In genomic region chr11:90630176-90630575, GRCh38 we compare ENCODE assay signal across 24 cellular contexts.
DNase-seq lines count a peak whose midpoint lies in the region; ATAC-seq and TF ChIP-seq lines count a peak whose summit lies in the region.
"Had no signal": no experiment of that assay in that cellular context is flagged by ENCODE, and none has a peak within 500 bp of the region (broad histone marks: within the 10 kb centered on the region; RNA-seq: fewer than 3 reads in every experiment).

No MANE protein-coding gene starts in this region.

- H3K4me1 Mint-ChIP-seq in glutamatergic neuron (ENCODE audit: low read depth, unreplicated experiment) (peaks cover 20% of the 10 kb centered on the region), immature natural killer cell (no peaks in the 10 kb centered on the region)
- H3K4me1 Mint-ChIP-seq: CD14-positive monocyte; CD8-positive, alpha-beta memory T cell had no signal

- no peaks in the 10 kb centered on the region for H3K9me2 ChIP-seq in PC-3 (replicated peaks; ENCODE audit: low read length)

- H3K4me1 ChIP-seq in PC-3 (ENCODE audit: insufficient read depth, low read length) (no peaks in the 10 kb centered on the region), subcutaneous abdominal adipose tissue (ENCODE audit: control insufficient read depth in 5 of 5, insufficient read depth in 5 of 5, low read length in 5 of 5) (peaks cover 0 to 7% (median 0%) of the 10 kb centered on the region in 5 donors)
- H3K4me1 ChIP-seq: A549; BLaER1 treated with 17β-estradiol and CSF1 and Interleukin-3, amounts not matched to agents 10 nM and 100 nM; HAP-1 had no signal

- CTCF ChIA-PET in PC-3 (lab: Charles Lee), result no interaction called here

- POLR2A ChIA-PET in PC-3 (lab: Charles Lee; ENCODE audit: unreplicated experiment), result no interaction called here

- H3K27ac Mint-ChIP-seq in glutamatergic neuron (ENCODE audit: unreplicated experiment) (peak overlapping the region; percentile 65), immature natural killer cell (no peak overlapping the region)
- H3K27ac Mint-ChIP-seq: CD14-positive monocyte; CD4-positive, alpha-beta T cell; CD8-positive, alpha-beta memory T cell; HFFc6 had no signal

- H3K27me3 ChIP-seq in PC-3 (ENCODE audit: low read length) (no peaks in the 10 kb centered on the region), subcutaneous abdominal adipose tissue (ENCODE audit: control insufficient read depth in 5 of 5, insufficient read depth in 4 of 5, low read length in 5 of 5) (no peaks in the 10 kb centered on the region)
- H3K27me3 ChIP-seq: BE2C; BLaER1 treated with 17β-estradiol and CSF1 and Interleukin-3, amounts not matched to agents 10 nM and 100 nM had no signal

- ATAC-seq in PC-3 (no peak), HG02759 (IDR thresholded peaks at IDR 0.05; ENCODE audit: unreplicated experiment) (no peak)
- ATAC-seq: A549, GM12878 had no signal

- no peak overlapping the region for H3K4me2 ChIP-seq in PC-3 (ENCODE audit: low read length)
- H3K4me2 ChIP-seq: A549; BLaER1 treated with 17β-estradiol and CSF1 and Interleukin-3, amounts not matched to agents 10 nM and 100 nM had no signal

- intact Hi-C loops in PC-3 (cut with micrococcal nuclease), result no loop called here

- DNase-seq in PC-3, result peak; percentile 9
- DNase-seq in amniotic epithelial cell (ENCODE audit: low read depth), result peak; percentile 26
- DNase-seq in glutamatergic neuron, result no peak
- DNase-seq in immature natural killer cell, result no peak
- DNase-seq in NCI-H2029 (lab: John Stamatoyannopoulos, UW), result no peak
- DNase-seq: 8988T; ACHN; AML-193; BE2C; CD4-positive, alpha-beta T cell; CD8-positive, alpha-beta memory T cell; DMS 273 treated with DMSO at 0.1 percent for 48 hours; DMS79; EL; GDM1; GOT3; HFFc6 had no signal

- H3K36me3 Mint-ChIP-seq in glutamatergic neuron (ENCODE audit: unreplicated experiment), result no peaks in the 10 kb centered on the region
- peaks cover 0 to 4% (median 0%) of the 10 kb centered on the region in 3 donors for H3K36me3 Mint-ChIP-seq in immature natural killer cell
- H3K36me3 Mint-ChIP-seq: CD14-positive monocyte; CD8-positive, alpha-beta memory T cell had no signal

- no peaks in the 10 kb centered on the region for H3F3A ChIP-seq in PC-3 (ENCODE audit: low read length, unreplicated experiment)

- no TSS peak for BruUV-seq in PC-3 (replicated peaks; lab: Mats Ljungman, UMichigan)

- H3K4me3 Mint-ChIP-seq in glutamatergic neuron (ENCODE audit: unreplicated experiment) (no peak overlapping the region), immature natural killer cell (no peak overlapping the region)
- H3K4me3 Mint-ChIP-seq: CD14-positive monocyte; CD4-positive, alpha-beta T cell; CD8-positive, alpha-beta memory T cell; HFFc6 had no signal

- H2AFZ ChIP-seq in PC-3 (ENCODE audit: low read length), result no peak overlapping the region

- H3K9me3 ChIP-seq in PC-3 (ENCODE audit: low read length), result 0 out of 2 replicates have a peak, but pooled peaks cover 3% of the 10 kb centered on the region
- H3K9me3 ChIP-seq in subcutaneous abdominal adipose tissue (ENCODE audit: control insufficient read depth in 5 of 5, low read length in 5 of 5), result no peaks in the 10 kb centered on the region
- H3K9me3 ChIP-seq: A549; BE2C; BLaER1 treated with 17β-estradiol and CSF1 and Interleukin-3, amounts not matched to agents 10 nM and 100 nM; HAP-1 had no signal

- H3K36me3 ChIP-seq in PC-3 (ENCODE audit: low read depth, low read length) (no peaks in the 10 kb centered on the region), subcutaneous abdominal adipose tissue (ENCODE audit: control insufficient read depth in 5 of 5, insufficient read depth in 5 of 5, low read length in 5 of 5) (no peaks in the 10 kb centered on the region)
- H3K36me3 ChIP-seq: BE2C; BLaER1 treated with 17β-estradiol and CSF1 and Interleukin-3, amounts not matched to agents 10 nM and 100 nM; HAP-1 had no signal

- H3K27ac ChIP-seq in PC-3 (ENCODE audit: low read length) (no peak overlapping the region), subcutaneous abdominal adipose tissue (ENCODE audit: low read depth, low read length) (peak overlapping the region; percentile 88)
- H3K27ac ChIP-seq: A549; BLaER1 treated with 17β-estradiol and CSF1 and Interleukin-3, amounts not matched to agents 10 nM and 100 nM had no signal

- H3K9ac ChIP-seq in PC-3 (ENCODE audit: low read length) (no peak overlapping the region), subcutaneous abdominal adipose tissue (ENCODE audit: low read length in 5 of 5) (no peak overlapping the region)
- H3K9ac ChIP-seq: BLaER1 treated with 17β-estradiol and CSF1 and Interleukin-3, amounts not matched to agents 10 nM and 100 nM had no signal

- no peaks in the 10 kb centered on the region for H3K79me2 ChIP-seq in PC-3 (ENCODE audit: low read length)

- H3K9me3 Mint-ChIP-seq in glutamatergic neuron (ENCODE audit: unreplicated experiment) (no peaks in the 10 kb centered on the region), immature natural killer cell (peaks cover 6 to 53% (median 19%) of the 10 kb centered on the region in 6 donors)

- TF ChIP-seq CTCF in PC-3 (conservative IDR thresholded peaks at IDR 0.05; ENCODE audit: low read depth, low read length) (no peak), glutamatergic neuron (IDR thresholded peaks at IDR 0.05; ENCODE audit: partially characterized antibody, unreplicated experiment) (no peak)

- no peaks in the 10 kb centered on the region for H4K20me1 ChIP-seq in PC-3 (ENCODE audit: low read length)
- H4K20me1 ChIP-seq: BLaER1 treated with 17β-estradiol and CSF1 and Interleukin-3, amounts not matched to agents 10 nM and 100 nM had no signal

- peaks cover 5% of the 10 kb centered on the region for H3K27me3 Mint-ChIP-seq in glutamatergic neuron (ENCODE audit: unreplicated experiment)
- peaks cover 0 to 3% (median 0%) of the 10 kb centered on the region in 3 donors for H3K27me3 Mint-ChIP-seq in immature natural killer cell (ENCODE audit: low read depth in 3 of 3)
- H3K27me3 Mint-ChIP-seq: CD4-positive, alpha-beta T cell; CD8-positive, alpha-beta memory T cell had no signal

- H3K4me3 ChIP-seq in PC-3 (ENCODE audit: low read length) (no peak overlapping the region), subcutaneous abdominal adipose tissue (ENCODE audit: low read depth in 1 of 5, low read length in 5 of 5) (no peak overlapping the region)
- H3K4me3 ChIP-seq: A549; BLaER1 treated with 17β-estradiol and CSF1 and Interleukin-3, amounts not matched to agents 10 nM and 100 nM; GM12878; HAP-1 had no signal

Comparison
In these comparisons a context has a peak if more than half of its experiments do, and no peak if none do; other contexts are left out.
1. DNase-seq: peak in PC-3 (single experiment) and amniotic epithelial cell (single experiment); none in glutamatergic neuron (single experiment), immature natural killer cell (0 of 3) and NCI-H2029 (single experiment).